Comparison of ENCODE assay signal across 1 cellular context in the genomic region with DNA sequence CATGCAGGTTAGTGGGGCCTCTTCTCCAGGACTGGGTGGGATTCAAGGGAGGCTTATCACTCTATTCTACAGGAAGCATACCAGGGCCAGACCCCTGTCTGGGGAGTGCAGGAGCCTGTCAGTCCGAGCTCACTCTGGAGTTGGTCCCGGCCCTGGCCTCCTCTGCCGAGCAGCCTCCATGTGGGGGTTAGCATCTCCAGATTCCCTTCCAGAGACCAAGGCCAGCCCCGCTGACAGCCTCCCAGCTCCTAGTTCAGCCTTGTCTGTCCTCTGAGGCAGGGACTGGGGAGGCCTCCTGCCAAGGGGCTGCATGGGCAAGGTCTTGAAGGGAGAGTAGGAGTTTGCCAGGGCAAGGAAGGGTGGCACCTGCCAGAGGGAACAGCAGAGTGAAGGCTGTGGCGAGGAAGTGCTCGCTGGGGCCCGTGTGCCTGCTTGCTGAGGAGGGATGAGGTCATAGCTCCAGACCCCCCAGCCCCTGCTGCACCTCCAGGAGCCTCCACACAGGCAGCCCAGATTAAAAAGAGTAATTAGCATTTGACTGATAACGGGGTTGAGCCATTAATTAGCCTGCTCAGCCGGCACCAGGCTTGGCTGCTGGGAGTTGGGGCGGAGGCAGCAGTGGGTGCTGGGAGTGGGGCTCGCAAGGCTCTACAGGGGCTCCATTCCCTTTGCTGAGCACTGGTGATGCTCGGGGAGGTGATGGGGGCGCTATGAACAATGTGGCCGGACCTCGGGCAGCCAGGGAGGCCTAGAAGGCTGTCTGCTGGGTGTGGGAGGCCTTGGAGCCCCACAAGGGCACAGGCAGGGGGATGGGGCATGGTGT.
TF ChIP-seq lines count a peak whose summit lies in the region.

No MANE protein-coding gene starts in this region.

TF ChIP-seq in HepG2, 621 proteins besides CTCF, POLR2A, EP300 and RAD21:
- 0 out of 2 replicates have a peak, but pooled peaks have one; percentile 31 for TF ChIP-seq ZNF776 (CRISPR knock-in tag; IDR thresholded peaks at IDR 0.05)
- no peak for TF ChIP-seq NCOA2 (CRISPR knock-in tag; IDR thresholded peaks at IDR 0.05)
TF ChIP-seq in HepG2: peak in this region for 1.
